1 cellular context compared by ENCODE assay signal in the genomic region with DNA sequence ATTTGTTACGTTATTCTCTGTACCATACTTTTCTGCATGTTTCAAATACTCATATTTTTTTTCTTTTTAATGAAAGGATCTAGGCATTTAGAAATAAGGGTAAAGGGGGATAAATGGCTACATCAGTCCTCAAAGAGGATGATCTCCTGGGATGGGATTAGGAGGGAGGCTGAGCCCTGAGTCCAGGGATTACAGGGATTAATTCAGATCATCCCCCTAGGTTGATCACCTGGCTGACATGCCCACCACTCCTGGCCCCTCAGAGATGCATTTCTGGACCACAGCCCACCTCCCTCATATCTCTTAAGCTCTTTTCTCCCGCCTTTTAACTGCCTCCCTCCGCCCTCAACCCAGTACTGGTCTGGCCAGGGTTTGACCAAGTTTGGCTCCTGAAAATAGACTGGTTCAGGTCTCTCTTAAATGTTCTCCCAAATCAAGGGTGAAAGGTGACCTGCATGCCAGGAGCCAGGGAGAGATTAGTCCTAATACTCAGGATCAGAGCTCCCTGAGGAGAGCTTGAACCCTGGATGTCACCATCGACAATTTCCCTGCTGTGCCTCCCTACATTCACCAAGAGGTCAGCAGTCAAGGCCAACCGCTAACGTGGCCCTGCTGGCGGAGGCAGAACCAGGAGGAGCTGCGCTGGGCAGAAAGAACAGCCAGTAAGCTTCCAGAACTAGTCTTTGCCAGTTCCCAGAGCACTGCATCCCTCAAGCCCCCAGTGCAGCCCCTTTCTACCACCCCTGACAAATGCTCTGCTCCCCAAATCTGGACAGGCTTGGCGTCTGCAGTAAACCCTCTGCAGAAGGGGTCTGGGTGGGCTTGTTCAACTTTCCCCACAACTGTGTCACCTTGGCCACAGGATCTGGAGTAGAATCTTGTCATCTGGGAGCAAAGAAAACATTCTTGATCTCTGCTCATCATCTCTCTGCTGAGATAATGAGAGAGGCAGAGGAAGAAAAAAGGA.
TF ChIP-seq lines count a peak whose summit lies in the region.

No MANE protein-coding gene starts in this region.

TF ChIP-seq in K562, 482 proteins besides CTCF, POLR2A, EP300 and RAD21:
- TF ChIP-seq NONO (IDR thresholded peaks at IDR 0.05; ENCODE audit: low read depth in 2 of 2, low read length in 1 of 2) (no peak), FOXK1 (CRISPR knock-in tag; IDR thresholded peaks at IDR 0.05; ENCODE audit: borderline replicate concordance) (no peak), ZNF253 (CRISPR knock-in tag; conservative IDR thresholded peaks at IDR 0.05) (no peak), ZNF324 (CRISPR knock-in tag; IDR thresholded peaks at IDR 0.05) (no peak), ZFP30 (CRISPR knock-in tag; IDR thresholded peaks at IDR 0.05; ENCODE audit: borderline replicate concordance) (no peak), HIVEP1 (CRISPR knock-in tag; IDR thresholded peaks at IDR 0.05) (no peak), ZBTB7A (IDR thresholded peaks at IDR 0.05; ENCODE audit: borderline replicate concordance, control insufficient read depth, low read depth, low read length) (peak; percentile 58; the same call in 1 of the 2 replicates), TEAD1 (CRISPR knock-in tag; IDR thresholded peaks at IDR 0.05) (no peak), SRSF1 (IDR thresholded peaks at IDR 0.05; ENCODE audit: low read depth, low read length) (no peak), FOXK2 (conservative IDR thresholded peaks at IDR 0.05 in 1 of 2, IDR thresholded peaks at IDR 0.05 in 1 of 2; ENCODE audit: low read depth in 2 of 2) (no peak)
- TF ChIP-seq, protein P1, sequence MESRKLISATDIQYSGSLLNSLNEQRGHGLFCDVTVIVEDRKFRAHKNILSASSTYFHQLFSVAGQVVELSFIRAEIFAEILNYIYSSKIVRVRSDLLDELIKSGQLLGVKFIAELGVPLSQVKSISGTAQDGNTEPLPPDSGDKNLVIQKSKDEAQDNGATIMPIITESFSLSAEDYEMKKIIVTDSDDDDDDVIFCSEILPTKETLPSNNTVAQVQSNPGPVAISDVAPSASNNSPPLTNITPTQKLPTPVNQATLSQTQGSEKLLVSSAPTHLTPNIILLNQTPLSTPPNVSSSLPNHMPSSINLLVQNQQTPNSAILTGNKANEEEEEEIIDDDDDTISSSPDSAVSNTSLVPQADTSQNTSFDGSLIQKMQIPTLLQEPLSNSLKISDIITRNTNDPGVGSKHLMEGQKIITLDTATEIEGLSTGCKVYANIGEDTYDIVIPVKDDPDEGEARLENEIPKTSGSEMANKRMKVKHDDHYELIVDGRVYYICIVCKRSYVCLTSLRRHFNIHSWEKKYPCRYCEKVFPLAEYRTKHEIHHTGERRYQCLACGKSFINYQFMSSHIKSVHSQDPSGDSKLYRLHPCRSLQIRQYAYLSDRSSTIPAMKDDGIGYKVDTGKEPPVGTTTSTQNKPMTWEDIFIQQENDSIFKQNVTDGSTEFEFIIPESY (CRISPR knock-in tag; IDR thresholded peaks at IDR 0.05) = peak; percentile 98
- TF ChIP-seq, protein P2, sequence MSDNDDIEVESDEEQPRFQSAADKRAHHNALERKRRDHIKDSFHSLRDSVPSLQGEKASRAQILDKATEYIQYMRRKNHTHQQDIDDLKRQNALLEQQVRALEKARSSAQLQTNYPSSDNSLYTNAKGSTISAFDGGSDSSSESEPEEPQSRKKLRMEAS (CRISPR knock-in tag; IDR thresholded peaks at IDR 0.05) = 0 out of 2 replicates have a peak, but pooled peaks have one; percentile 11
- TF ChIP-seq, protein P3, sequence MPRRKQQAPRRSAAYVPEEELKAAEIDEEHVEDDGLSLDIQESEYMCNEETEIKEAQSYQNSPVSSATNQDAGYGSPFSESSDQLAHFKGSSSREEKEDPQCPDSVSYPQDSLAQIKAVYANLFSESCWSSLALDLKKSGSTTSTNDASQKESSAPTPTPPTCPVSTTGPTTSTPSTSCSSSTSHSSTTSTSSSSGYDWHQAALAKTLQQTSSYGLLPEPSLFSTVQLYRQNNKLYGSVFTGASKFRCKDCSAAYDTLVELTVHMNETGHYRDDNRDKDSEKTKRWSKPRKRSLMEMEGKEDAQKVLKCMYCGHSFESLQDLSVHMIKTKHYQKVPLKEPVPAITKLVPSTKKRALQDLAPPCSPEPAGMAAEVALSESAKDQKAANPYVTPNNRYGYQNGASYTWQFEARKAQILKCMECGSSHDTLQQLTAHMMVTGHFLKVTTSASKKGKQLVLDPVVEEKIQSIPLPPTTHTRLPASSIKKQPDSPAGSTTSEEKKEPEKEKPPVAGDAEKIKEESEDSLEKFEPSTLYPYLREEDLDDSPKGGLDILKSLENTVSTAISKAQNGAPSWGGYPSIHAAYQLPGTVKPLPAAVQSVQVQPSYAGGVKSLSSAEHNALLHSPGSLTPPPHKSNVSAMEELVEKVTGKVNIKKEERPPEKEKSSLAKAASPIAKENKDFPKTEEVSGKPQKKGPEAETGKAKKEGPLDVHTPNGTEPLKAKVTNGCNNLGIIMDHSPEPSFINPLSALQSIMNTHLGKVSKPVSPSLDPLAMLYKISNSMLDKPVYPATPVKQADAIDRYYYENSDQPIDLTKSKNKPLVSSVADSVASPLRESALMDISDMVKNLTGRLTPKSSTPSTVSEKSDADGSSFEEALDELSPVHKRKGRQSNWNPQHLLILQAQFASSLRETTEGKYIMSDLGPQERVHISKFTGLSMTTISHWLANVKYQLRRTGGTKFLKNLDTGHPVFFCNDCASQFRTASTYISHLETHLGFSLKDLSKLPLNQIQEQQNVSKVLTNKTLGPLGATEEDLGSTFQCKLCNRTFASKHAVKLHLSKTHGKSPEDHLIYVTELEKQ (CRISPR knock-in tag; IDR thresholded peaks at IDR 0.05) = no peak
- TF ChIP-seq, protein P4, sequence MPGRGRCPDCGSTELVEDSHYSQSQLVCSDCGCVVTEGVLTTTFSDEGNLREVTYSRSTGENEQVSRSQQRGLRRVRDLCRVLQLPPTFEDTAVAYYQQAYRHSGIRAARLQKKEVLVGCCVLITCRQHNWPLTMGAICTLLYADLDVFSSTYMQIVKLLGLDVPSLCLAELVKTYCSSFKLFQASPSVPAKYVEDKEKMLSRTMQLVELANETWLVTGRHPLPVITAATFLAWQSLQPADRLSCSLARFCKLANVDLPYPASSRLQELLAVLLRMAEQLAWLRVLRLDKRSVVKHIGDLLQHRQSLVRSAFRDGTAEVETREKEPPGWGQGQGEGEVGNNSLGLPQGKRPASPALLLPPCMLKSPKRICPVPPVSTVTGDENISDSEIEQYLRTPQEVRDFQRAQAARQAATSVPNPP (IDR thresholded peaks at IDR 0.05; ENCODE audit: borderline replicate concordance, insufficient read depth, insufficient read length) = no peak
